In genomic region chr17:77829871-77830799, GRCh38 we compare ENCODE assay signal across 8 cellular contexts.
A peak's percentile ranks its signal among the peaks of the same experiment; 100 is the strongest.
DNase-seq lines count a peak whose midpoint lies in the region; ATAC-seq and TF ChIP-seq lines count a peak whose summit lies in the region.

No MANE protein-coding gene starts in this region.

- H3K27ac ChIP-seq in SK-N-SH (ENCODE audit: low read depth in 2 of 2, low read length in 1 of 2) (peak overlapping the region in 1 of 2 experiments; percentile 58; a peak in 3 of 4 replicates), prostate gland (peak overlapping the region; percentile 47 to 53)

- POLR2A ChIA-PET in SK-N-SH (lab: Yijun Ruan, JAX): interaction anchor here (1.3 kb wide), 1 partner anchor 128 kb away, joined by 6 read pairs; the partner anchor contains the start of gene TNRC6C

- no peak for TF ChIP-seq RAD21 in SK-N-SH (IDR thresholded peaks at IDR 0.05; ENCODE audit: low read length)

- no peaks in the 10 kb centered on the region for H3K9me2 ChIP-seq in SK-N-SH

- intact Hi-C loops in prostate gland (cut with DNase I): no loop called here

- TF ChIP-seq CTCF in SK-N-SH (IDR thresholded peaks at IDR 0.05) (no peak), fibroblast of the aortic adventitia (IDR thresholded peaks at IDR 0.05; ENCODE audit: insufficient read depth, low read length) (no peak), prostate gland (IDR thresholded peaks at IDR 0.05) (no peak), GM13977 (IDR thresholded peaks at IDR 0.05; ENCODE audit: extremely low read depth, insufficient read depth, missing control alignments) (no peak)

- ATAC-seq in GM21825 (IDR thresholded peaks at IDR 0.05; ENCODE audit: unreplicated experiment): no peak
- no peak for ATAC-seq in GM21526 (IDR thresholded peaks at IDR 0.05; ENCODE audit: low FRiP score, unreplicated experiment)

- H3K27me3 ChIP-seq in SK-N-SH (ENCODE audit: insufficient read depth) (no peaks in the 10 kb centered on the region), prostate gland (replicated peaks; ENCODE audit: insufficient read depth) (no peaks in the 10 kb centered on the region)

- H3K4me1 ChIP-seq in SK-N-SH (ENCODE audit: control insufficient read depth in 1 of 2, insufficient read depth in 2 of 2, low read depth in 1 of 2, low read length in 1 of 2) (peaks cover 32 to 42% of the 10 kb centered on the region in 2 experiments; a peak in 3 of 4 replicates), prostate gland (replicated peaks) (no peaks in the 10 kb centered on the region)

- H3F3A ChIP-seq in SK-N-SH (replicated peaks; ENCODE audit: insufficient read depth): peaks cover 19% of the 10 kb centered on the region

- H3K9me3 ChIP-seq in SK-N-SH (no peaks in the 10 kb centered on the region), prostate gland (no peaks in the 10 kb centered on the region)

- H3K36me3 ChIP-seq in SK-N-SH (replicated peaks in 1 of 2; ENCODE audit: control insufficient read depth in 1 of 2, insufficient read depth in 2 of 2, low read length in 1 of 2) (no peaks in the 10 kb centered on the region), prostate gland (no peaks in the 10 kb centered on the region)

- CTCF ChIA-PET in SK-N-SH (lab: Yijun Ruan, JAX): interaction anchor here (0.6 to 1.8 kb wide), 6 partner anchors 9 to 288 kb away, joined by 3 to 7 read pairs (median 4); no protein-coding TSS in a partner anchor

- in situ Hi-C loops in GM13977 (cut with MboI; ENCODE audit: low pct_unique_long_range_greater_than_20kb, low sequenced_read_pairs, unreplicated experiment): no loop called here

- WGBS in SK-N-SH (ENCODE audit: low lambda C conversion rate): 59% methylated on average over 14 of the region's 16 CpGs
- WGBS in prostate gland: 44% methylated on average over 16 of the region's 16 CpGs

- H3K79me2 ChIP-seq in SK-N-SH (ENCODE audit: insufficient read depth): no peaks in the 10 kb centered on the region

- peak; percentile 89 for DNase-seq in Daoy (ENCODE audit: low read depth)
- peak; percentile 47 for DNase-seq in SK-N-SH
- peak; percentile 94 for DNase-seq in fibroblast of the aortic adventitia (ENCODE audit: low read depth)
- no peak for DNase-seq in prostate gland (ENCODE audit: low spot score)
- no peak for DNase-seq in GM13977 (ENCODE audit: low spot score)
- no peak for DNase-seq in GM19240 (ENCODE audit: insufficient read length, low spot score)

- TF ChIP-seq POLR2A in prostate gland (IDR thresholded peaks at IDR 0.05): no peak

- no peak for TF ChIP-seq EP300 in SK-N-SH (IDR thresholded peaks at IDR 0.05; ENCODE audit: borderline replicate concordance in 1 of 2, low read depth in 1 of 2, low read length in 1 of 2)

- H3K4me3 ChIP-seq in SK-N-SH (ENCODE audit: low read depth in 2 of 2, low read length in 1 of 2): no peak overlapping the region
- no peak overlapping the region for H3K4me3 ChIP-seq in fibroblast of the aortic adventitia (ENCODE audit: low read depth, low read length)
- no peak overlapping the region for H3K4me3 ChIP-seq in prostate gland

- peak overlapping the region; percentile 65 for H3K4me2 ChIP-seq in SK-N-SH

- peak overlapping the region; percentile 61 for H3K9ac ChIP-seq in SK-N-SH

- peak overlapping the region; percentile 84; the same call in 1 of the 2 replicates for H2AFZ ChIP-seq in SK-N-SH (ENCODE audit: low read depth)

- H4K20me1 ChIP-seq in SK-N-SH (ENCODE audit: insufficient read depth): no peaks in the 10 kb centered on the region

TF ChIP-seq in SK-N-SH, 30 proteins besides CTCF, POLR2A, EP300 and RAD21:
- TF ChIP-seq NFIC (IDR thresholded peaks at IDR 0.05; ENCODE audit: borderline replicate concordance) (no peak), SMC3 (IDR thresholded peaks at IDR 0.05; ENCODE audit: low read depth, low read length) (0 out of 2 replicates have a peak, but pooled peaks have one; percentile 1), TEAD4 (IDR thresholded peaks at IDR 0.05; ENCODE audit: borderline replicate concordance, insufficient read depth) (no peak), YY1 (IDR thresholded peaks at IDR 0.05; ENCODE audit: low read depth) (no peak), RFX5 (IDR thresholded peaks at IDR 0.05; ENCODE audit: low read length) (no peak), CHD2 (IDR thresholded peaks at IDR 0.05; ENCODE audit: low read length, partially characterized antibody) (no peak), RCOR1 (IDR thresholded peaks at IDR 0.05; ENCODE audit: low read length) (no peak), RXRA (IDR thresholded peaks at IDR 0.05; ENCODE audit: borderline replicate concordance, low read depth) (no peak), GABPA (IDR thresholded peaks at IDR 0.05; ENCODE audit: low read depth) (no peak), EZH2phosphoT487 (IDR thresholded peaks at IDR 0.05; ENCODE audit: borderline replicate concordance, low read depth) (no peak)
- TF ChIP-seq, protein P1, sequence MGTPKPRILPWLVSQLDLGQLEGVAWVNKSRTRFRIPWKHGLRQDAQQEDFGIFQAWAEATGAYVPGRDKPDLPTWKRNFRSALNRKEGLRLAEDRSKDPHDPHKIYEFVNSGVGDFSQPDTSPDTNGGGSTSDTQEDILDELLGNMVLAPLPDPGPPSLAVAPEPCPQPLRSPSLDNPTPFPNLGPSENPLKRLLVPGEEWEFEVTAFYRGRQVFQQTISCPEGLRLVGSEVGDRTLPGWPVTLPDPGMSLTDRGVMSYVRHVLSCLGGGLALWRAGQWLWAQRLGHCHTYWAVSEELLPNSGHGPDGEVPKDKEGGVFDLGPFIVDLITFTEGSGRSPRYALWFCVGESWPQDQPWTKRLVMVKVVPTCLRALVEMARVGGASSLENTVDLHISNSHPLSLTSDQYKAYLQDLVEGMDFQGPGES (IDR thresholded peaks at IDR 0.05; ENCODE audit: low read depth, low read length): no peak
- TF ChIP-seq, protein P2, sequence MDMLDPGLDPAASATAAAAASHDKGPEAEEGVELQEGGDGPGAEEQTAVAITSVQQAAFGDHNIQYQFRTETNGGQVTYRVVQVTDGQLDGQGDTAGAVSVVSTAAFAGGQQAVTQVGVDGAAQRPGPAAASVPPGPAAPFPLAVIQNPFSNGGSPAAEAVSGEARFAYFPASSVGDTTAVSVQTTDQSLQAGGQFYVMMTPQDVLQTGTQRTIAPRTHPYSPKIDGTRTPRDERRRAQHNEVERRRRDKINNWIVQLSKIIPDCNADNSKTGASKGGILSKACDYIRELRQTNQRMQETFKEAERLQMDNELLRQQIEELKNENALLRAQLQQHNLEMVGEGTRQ (IDR thresholded peaks at IDR 0.05; ENCODE audit: borderline replicate concordance, low read depth, low read length): no peak
- TF ChIP-seq, protein P3, sequence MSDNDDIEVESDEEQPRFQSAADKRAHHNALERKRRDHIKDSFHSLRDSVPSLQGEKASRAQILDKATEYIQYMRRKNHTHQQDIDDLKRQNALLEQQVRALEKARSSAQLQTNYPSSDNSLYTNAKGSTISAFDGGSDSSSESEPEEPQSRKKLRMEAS (IDR thresholded peaks at IDR 0.05; ENCODE audit: low read depth): 0 out of 2 replicates have a peak, but pooled peaks have one; percentile 26
- TF ChIP-seq, protein P4, sequence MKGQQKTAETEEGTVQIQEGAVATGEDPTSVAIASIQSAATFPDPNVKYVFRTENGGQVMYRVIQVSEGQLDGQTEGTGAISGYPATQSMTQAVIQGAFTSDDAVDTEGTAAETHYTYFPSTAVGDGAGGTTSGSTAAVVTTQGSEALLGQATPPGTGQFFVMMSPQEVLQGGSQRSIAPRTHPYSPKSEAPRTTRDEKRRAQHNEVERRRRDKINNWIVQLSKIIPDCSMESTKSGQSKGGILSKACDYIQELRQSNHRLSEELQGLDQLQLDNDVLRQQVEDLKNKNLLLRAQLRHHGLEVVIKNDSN (IDR thresholded peaks at IDR 0.05; ENCODE audit: borderline replicate concordance, low read depth): no peak
TF ChIP-seq in SK-N-SH: peak in this region for 2.

Comparison
In these comparisons a context has a peak if more than half of its experiments do, and no peak if none do; other contexts are left out.
1. DNase-seq: peak in Daoy (single experiment), SK-N-SH (single experiment) and fibroblast of the aortic adventitia (single experiment); none in prostate gland (single experiment), GM13977 (single experiment) and GM19240 (single experiment).